ENCODE assay signal across 17 cellular contexts in the genomic region with DNA sequence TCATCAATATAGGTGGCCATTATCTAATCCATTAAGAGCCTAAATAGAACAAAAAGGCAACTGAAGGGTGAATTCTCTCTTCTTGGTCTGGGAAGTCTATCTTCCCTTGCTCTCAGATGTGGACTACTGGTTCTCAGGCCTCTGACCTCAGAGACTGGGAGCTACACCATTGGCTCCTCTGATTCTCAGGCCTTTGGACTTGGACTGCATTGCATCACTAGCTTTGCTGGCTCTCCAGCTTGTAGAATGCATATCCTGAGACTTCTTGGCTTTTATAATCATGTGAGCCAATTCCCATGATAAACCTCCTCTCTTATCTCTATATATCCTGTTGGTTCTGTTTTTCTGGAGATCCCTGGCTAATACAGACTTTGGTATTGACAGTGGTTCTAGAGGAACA.
DNase-seq lines count a peak whose midpoint lies in the region; ATAC-seq and TF ChIP-seq lines count a peak whose summit lies in the region.
"Had no signal": no experiment of that assay in that cellular context is flagged by ENCODE, and none has a peak within 500 bp of the region (broad histone marks: within the 10 kb centered on the region; RNA-seq: fewer than 3 reads in every experiment).

No MANE protein-coding gene starts in this region.

- no peak overlapping the region for H2AK5ac ChIP-seq in mesendoderm (ENCODE audit: low read length)

- H3K27ac ChIP-seq in mesendoderm (ENCODE audit: low read depth, low read length) = no peak overlapping the region
- H3K27ac ChIP-seq: SK-N-MC had no signal

- H3K27ac Mint-ChIP-seq in activated CD4-positive, alpha-beta T cell treated with anti-CD3 and anti-CD28 coated beads for 36 hours = no peak overlapping the region

- H3K79me2 ChIP-seq in mesendoderm (ENCODE audit: control insufficient read depth, insufficient read depth, low read length) = no peaks in the 10 kb centered on the region

- H3K4me3 ChIP-seq in retinal pigment epithelial cell (ENCODE audit: low read length) (no peak overlapping the region), mesendoderm (ENCODE audit: low read length) (no peak overlapping the region)
- H3K4me3 ChIP-seq: SK-N-MC had no signal

- no peaks in the 10 kb centered on the region for H3K79me1 ChIP-seq in mesendoderm (ENCODE audit: low read length)

- H3K36me3 Mint-ChIP-seq in activated CD4-positive, alpha-beta T cell treated with anti-CD3 and anti-CD28 coated beads for 36 hours (ENCODE audit: low read depth) = no peaks in the 10 kb centered on the region

- POLR2A ChIA-PET in activated CD4-positive, alpha-beta T cell treated with anti-CD3 and anti-CD28 coated beads for 36 hours (lab: Charles Lee) = no interaction called here

- H3K56ac ChIP-seq in mesendoderm (ENCODE audit: low read length) = no peak overlapping the region

- TF ChIP-seq CTCF in retinal pigment epithelial cell (conservative IDR thresholded peaks at IDR 0.05; ENCODE audit: low read depth, low read length) = no peak

- intact Hi-C loops in activated CD4-positive, alpha-beta T cell treated with anti-CD3 and anti-CD28 coated beads for 36 hours (cut with DNase I, micrococcal nuclease) = no loop called here

- no peaks in the 10 kb centered on the region for H3K4me1 ChIP-seq in mesendoderm (ENCODE audit: control insufficient read depth, low read depth, low read length)

- H3K4me3 Mint-ChIP-seq in activated CD4-positive, alpha-beta T cell treated with anti-CD3 and anti-CD28 coated beads for 36 hours = no peak overlapping the region

- no peak overlapping the region for H3K18ac ChIP-seq in mesendoderm (ENCODE audit: low read length)

- H2BK120ac ChIP-seq in mesendoderm (ENCODE audit: low read depth, low read length) = no peak overlapping the region

- CTCF ChIA-PET in activated CD4-positive, alpha-beta T cell treated with anti-CD3 and anti-CD28 coated beads for 36 hours (lab: Charles Lee) = interaction anchor here (0.6 to 0.7 kb wide), 2 partner anchors 14 to 74 kb away, joined by 3 read pairs; no protein-coding TSS in a partner anchor

- peak; percentile 94 for ATAC-seq in left lobe of liver
- ATAC-seq in activated CD4-positive, alpha-beta T cell treated with anti-CD3 and anti-CD28 coated beads for 36 hours = no peak
- ATAC-seq: Panc1 had no signal

- no peaks in the 10 kb centered on the region for H3K27me3 ChIP-seq in mesendoderm (ENCODE audit: insufficient read depth, low read length, poor library complexity)

- H4K5ac ChIP-seq in mesendoderm (ENCODE audit: low read length) = no peak overlapping the region

- H3K4me1 Mint-ChIP-seq in activated CD4-positive, alpha-beta T cell treated with anti-CD3 and anti-CD28 coated beads for 36 hours = no peaks in the 10 kb centered on the region

- H3K4me2 ChIP-seq in mesendoderm (ENCODE audit: low read length) = no peak overlapping the region

- no peak overlapping the region for H3K4ac ChIP-seq in mesendoderm (ENCODE audit: low read depth, low read length)

- H3K23ac ChIP-seq in mesendoderm (ENCODE audit: low read length) = no peak overlapping the region

- no peak overlapping the region for H2BK15ac ChIP-seq in mesendoderm (replicated peaks; ENCODE audit: low read depth)

- H3K36me3 ChIP-seq in mesendoderm (ENCODE audit: control insufficient read depth, insufficient read depth, low read length) = no peaks in the 10 kb centered on the region

- no peaks in the 10 kb centered on the region for H3K27me3 Mint-ChIP-seq in activated CD4-positive, alpha-beta T cell treated with anti-CD3 and anti-CD28 coated beads for 36 hours

- no peak overlapping the region for H3K9ac ChIP-seq in mesendoderm (ENCODE audit: low read length)

- DNase-seq in NCI-H226 (peak; percentile 29), cerebellar cortex (ENCODE audit: low spot score) (peak; percentile 49), left lobe of liver (ENCODE audit: low spot score) (no peak), retinal pigment epithelial cell (ENCODE audit: low read depth) (peak; percentile 37), mesendoderm (no peak)
- no peak for DNase-seq in activated CD4-positive, alpha-beta T cell treated with anti-CD3 and anti-CD28 coated beads for 36 hours
- DNase-seq in NK-92 treated with Interleukin-12 subunit alpha and Interleukin-12 subunit beta, amount 100 ng/mL, for 24 hours (lab: John Stamatoyannopoulos, UW) = no peak
- DNase-seq: H7, KBM-7, MV-4-11, NCI-H1105, NCI-H1436 treated with DMSO at 0.1 percent for 48 hours, NCI-H187 treated with DMSO at 0.1 percent for 48 hours, NCI-H526 treated with DMSO at 0.1 percent for 48 hours, SHP77 treated with DMSO at 0.1 percent for 48 hours had no signal

- H3K9me3 Mint-ChIP-seq in activated CD4-positive, alpha-beta T cell treated with anti-CD3 and anti-CD28 coated beads for 36 hours (ENCODE audit: low read depth) = no peaks in the 10 kb centered on the region

- H4K8ac ChIP-seq in mesendoderm (ENCODE audit: low read depth, low read length) = no peak overlapping the region

- H2BK5ac ChIP-seq in mesendoderm (ENCODE audit: low read length) = no peak overlapping the region

Comparison
In these comparisons a context has a peak if more than half of its experiments do, and no peak if none do; other contexts are left out.
1. DNase-seq: peak in NCI-H226 (single experiment), cerebellar cortex (single experiment) and retinal pigment epithelial cell (single experiment); none in left lobe of liver (single experiment), activated CD4-positive, alpha-beta T cell treated with anti-CD3 and anti-CD28 coated beads for 36 hours (single experiment), mesendoderm (single experiment) and NK-92 treated with Interleukin-12 subunit alpha and Interleukin-12 subunit beta, amount 100 ng/mL, for 24 hours (single experiment).